Comparison of ENCODE assay signal across 19 cellular contexts in the genomic region with DNA sequence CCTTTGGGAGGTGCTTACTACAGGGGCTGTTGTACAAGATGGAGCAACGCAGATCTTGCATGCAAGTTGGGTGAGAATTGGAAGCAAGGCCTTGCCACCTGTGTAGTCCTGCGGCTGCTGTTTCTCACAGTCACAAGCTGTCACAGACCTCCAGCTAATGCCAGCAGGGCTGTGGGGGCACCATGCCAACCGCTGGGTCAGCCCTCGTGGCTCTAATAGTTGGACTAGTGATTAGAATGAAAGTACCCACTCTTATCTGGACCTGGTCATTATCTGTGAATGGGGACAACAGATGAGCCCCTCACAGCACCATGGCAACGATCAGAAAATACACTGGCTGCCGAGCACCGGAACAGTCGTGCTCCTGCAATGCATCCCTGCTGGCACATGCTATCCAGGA.
DNase-seq lines count a peak whose midpoint lies in the region; FAIRE-seq and TF ChIP-seq lines count a peak whose summit lies in the region.
"Had no signal": no experiment of that assay in that cellular context is flagged by ENCODE, and none has a peak within 500 bp of the region (broad histone marks: within the 10 kb centered on the region; RNA-seq: fewer than 3 reads in every experiment).

No MANE protein-coding gene starts in this region.

- TF ChIP-seq POLR2A in GM12891 (IDR thresholded peaks at IDR 0.05; ENCODE audit: low read depth, low read length), result no peak

- no peak for FAIRE-seq in GM12891 (lab: Jason Lieb, UNC)
- FAIRE-seq: G401.6, GM12892, RCC 7860 had no signal

- intact Hi-C loops in head of caudate nucleus (cut with DNase I), result loop anchor here (5.0 kb wide), 1 partner anchor 740 kb away; no protein-coding TSS in a partner anchor

- DNase-seq in NCI-H1105 treated with DMSO at 0.1 percent for 48 hours (lab: John Stamatoyannopoulos, UW) (peak; percentile 2), NCI-H1105 (lab: John Stamatoyannopoulos, UW) (no peak), NCI-H748 treated with DMSO at 0.1 percent for 48 hours (lab: John Stamatoyannopoulos, UW) (peak; percentile 23), head of caudate nucleus (peak in 23 of 42 donors; percentile 3 to 55 (median 17)), myocyte (ENCODE audit: low read depth) (peak; percentile 28), D341Med (ENCODE audit: low spot score) (no peak), GM12891 (ENCODE audit: insufficient read length, low spot score) (no peak)
- DNase-seq in NK-92 treated with Interleukin-12 subunit alpha and Interleukin-12 subunit beta, amount 100 ng/mL, for 24 hours (lab: John Stamatoyannopoulos, UW), result no peak
- DNase-seq: 8988T, GM23248, KBM-7, NCI-H1048, NCI-H2081 treated with DMSO at 0.1 percent for 48 hours, NCI-H345, NCI-H774, SIG-M5 had no signal

TF ChIP-seq in GM12891, 5 proteins besides CTCF, POLR2A, EP300 and RAD21:
- TF ChIP-seq PAX5 (IDR thresholded peaks at IDR 0.05; ENCODE audit: insufficient read depth, low read length, severe bottlenecking) (no peak), POU2F2 (IDR thresholded peaks at IDR 0.05; ENCODE audit: low read depth, low read length) (no peak), SPI1 (IDR thresholded peaks at IDR 0.05; ENCODE audit: low read depth, low read length) (no peak), POLR2AphosphoS5 (IDR thresholded peaks at IDR 0.05; ENCODE audit: low read depth, low read length) (no peak), TAF1 (IDR thresholded peaks at IDR 0.05; ENCODE audit: low read depth, low read length) (no peak)

Comparison
In these comparisons a context has a peak if more than half of its experiments do, and no peak if none do; other contexts are left out.
1. DNase-seq: peak in NCI-H1105 treated with DMSO at 0.1 percent for 48 hours (single experiment), NCI-H748 treated with DMSO at 0.1 percent for 48 hours (single experiment), head of caudate nucleus (23 of 42) and myocyte (single experiment); none in NCI-H1105 (single experiment), D341Med (single experiment), NK-92 treated with Interleukin-12 subunit alpha and Interleukin-12 subunit beta, amount 100 ng/mL, for 24 hours (single experiment) and GM12891 (single experiment).